33 cellular contexts compared by ENCODE assay signal in genomic region chr10:124019886-124020797, GRCh38.
DNase-seq lines count a peak whose midpoint lies in the region; ATAC-seq and TF ChIP-seq lines count a peak whose summit lies in the region.
"Had no signal": no experiment of that assay in that cellular context is flagged by ENCODE, and none has a peak within 500 bp of the region (broad histone marks: within the 10 kb centered on the region; RNA-seq: fewer than 3 reads in every experiment).

No MANE protein-coding gene starts in this region.

- peaks cover 7% of the 10 kb centered on the region for H3K36me3 Mint-ChIP-seq in endodermal cell (ENCODE audit: low read depth)
- peaks cover 31% of the 10 kb centered on the region for H3K36me3 Mint-ChIP-seq in stimulated activated memory B cell treated with anti-CD40 and anti-IgM and Interleukin-4, amounts not matched to agents 10 μg/mL and 1 μg/mL and 100 μg/mL, for 72 hours
- H3K36me3 Mint-ChIP-seq: CD4-positive, alpha-beta memory T cell had no signal

- H3K9me3 ChIP-seq in HEK293 (ENCODE audit: control insufficient read depth, insufficient read depth, low read depth, low read length) (no peaks in the 10 kb centered on the region), endodermal cell (ENCODE audit: control insufficient read depth, low read length) (no peaks in the 10 kb centered on the region)
- H3K9me3 ChIP-seq: MG63, transverse colon had no signal

- H3K4me3 Mint-ChIP-seq in endodermal cell = peak overlapping the region; percentile 13
- no peak overlapping the region for H3K4me3 Mint-ChIP-seq in stimulated activated memory B cell treated with anti-CD40 and anti-IgM and Interleukin-4, amounts not matched to agents 10 μg/mL and 1 μg/mL and 100 μg/mL, for 72 hours
- H3K4me3 Mint-ChIP-seq: activated CD4-positive, alpha-beta memory T cell treated with anti-CD3 and anti-CD28 coated beads, Interleukin-2, amount 10 ng/mL, durations not matched to agents 7 days and 5 days; activated T-helper 1 cell treated with anti-CD3 and anti-CD28 coated beads, Interleukin-12 subunit alpha, Interleukin-12 subunit beta, Interleukin-2, Interleukin-4 antibody, amounts not matched to agents 30 ng/mL and 10 ng/mL and 1 ng/mL, durations not matched to agents 14 hours and 24 hours and 36 hours; B cell; CD4-positive, alpha-beta memory T cell; central memory CD8-positive, alpha-beta T cell; effector memory CD8-positive, alpha-beta T cell had no signal

- POLR2A ChIA-PET in HEK293 (lab: Yijun Ruan, JAX) = no interaction called here

- H3K27me3 Mint-ChIP-seq in endodermal cell (ENCODE audit: insufficient read depth) = no peaks in the 10 kb centered on the region
- H3K27me3 Mint-ChIP-seq in stimulated activated memory B cell treated with anti-CD40 and anti-IgM and Interleukin-4, amounts not matched to agents 10 μg/mL and 1 μg/mL and 100 μg/mL, for 72 hours = no peaks in the 10 kb centered on the region
- H3K27me3 Mint-ChIP-seq: B cell had no signal

- H3K27me3 ChIP-seq in endodermal cell (ENCODE audit: control insufficient read depth, insufficient read depth, low read length, poor library complexity, severe bottlenecking) = no peaks in the 10 kb centered on the region
- H3K27me3 ChIP-seq: MG63, transverse colon had no signal

- H3K27ac ChIP-seq in HEK293 (ENCODE audit: extremely low read depth, low read depth, low read length) = no peak overlapping the region
- peak overlapping the region; percentile 47 for H3K27ac ChIP-seq in endodermal cell (ENCODE audit: low read depth, low read length)
- H3K27ac ChIP-seq: KMS-11, PC-9, transverse colon had no signal

- WGBS in endodermal cell (ENCODE audit: insufficient coverage in 1 of 2, insufficient read length in 1 of 2), 2 experiments = 60 to 64% methylated on average over 10 to 12 of the region's 13 CpGs

- CTCF ChIA-PET in HEK293 (lab: Yijun Ruan, JAX) = interaction anchor here (0.5 kb wide), 1 partner anchor 166 kb away, joined by 6 read pairs; no protein-coding TSS in a partner anchor

- peak overlapping the region; percentile 68 for H3K27ac Mint-ChIP-seq in endodermal cell
- no peak overlapping the region for H3K27ac Mint-ChIP-seq in stimulated activated memory B cell treated with anti-CD40 and anti-IgM and Interleukin-4, amounts not matched to agents 10 μg/mL and 1 μg/mL and 100 μg/mL, for 72 hours
- H3K27ac Mint-ChIP-seq: activated CD4-positive, alpha-beta memory T cell treated with anti-CD3 and anti-CD28 coated beads, Interleukin-2, amount 10 ng/mL, durations not matched to agents 7 days and 5 days; activated T-helper 1 cell treated with anti-CD3 and anti-CD28 coated beads, Interleukin-12 subunit alpha, Interleukin-12 subunit beta, Interleukin-2, Interleukin-4 antibody, amounts not matched to agents 30 ng/mL and 10 ng/mL and 1 ng/mL, durations not matched to agents 14 hours and 24 hours and 36 hours; B cell; CD4-positive, alpha-beta memory T cell; effector memory CD8-positive, alpha-beta T cell; progenitor cell of endocrine pancreas had no signal

- peaks cover 0 to 22% of the 10 kb centered on the region in 2 experiments; a peak in 1 of 3 replicates for H3K36me3 ChIP-seq in HEK293 (ENCODE audit: control insufficient read depth in 2 of 2, insufficient read depth in 1 of 2, low read length in 2 of 2)
- H3K36me3 ChIP-seq in endodermal cell (ENCODE audit: control insufficient read depth, insufficient read depth, low read length) = no peaks in the 10 kb centered on the region
- H3K36me3 ChIP-seq: MG63, transverse colon had no signal

- H3K9me3 Mint-ChIP-seq in endodermal cell = no peaks in the 10 kb centered on the region
- H3K9me3 Mint-ChIP-seq in stimulated activated memory B cell treated with anti-CD40 and anti-IgM and Interleukin-4, amounts not matched to agents 10 μg/mL and 1 μg/mL and 100 μg/mL, for 72 hours = no peaks in the 10 kb centered on the region
- H3K9me3 Mint-ChIP-seq: activated CD4-positive, alpha-beta memory T cell treated with anti-CD3 and anti-CD28 coated beads, Interleukin-2, amount 10 ng/mL, durations not matched to agents 7 days and 5 days; activated T-helper 1 cell treated with anti-CD3 and anti-CD28 coated beads, Interleukin-12 subunit alpha, Interleukin-12 subunit beta, Interleukin-2, Interleukin-4 antibody, amounts not matched to agents 30 ng/mL and 10 ng/mL and 1 ng/mL, durations not matched to agents 14 hours and 24 hours and 36 hours; CD4-positive, alpha-beta memory T cell; central memory CD8-positive, alpha-beta T cell; effector memory CD8-positive, alpha-beta T cell had no signal

- H3K4me1 ChIP-seq in HEK293 (ENCODE audit: control insufficient read depth, insufficient read depth, low read length) = no peaks in the 10 kb centered on the region
- no peaks in the 10 kb centered on the region for H3K4me1 ChIP-seq in endodermal cell (ENCODE audit: control insufficient read depth, insufficient read depth, low read length)

- no peak overlapping the region for H3K4me3 ChIP-seq in HEK293 (ENCODE audit: low read depth, low read length)
- no peak overlapping the region for H3K4me3 ChIP-seq in endodermal cell (ENCODE audit: low read length)
- H3K4me3 ChIP-seq: GM12878, MG63, PC-9, transverse colon had no signal

- peaks cover 20% of the 10 kb centered on the region for H3K4me1 Mint-ChIP-seq in endodermal cell
- H3K4me1 Mint-ChIP-seq in stimulated activated memory B cell treated with anti-CD40 and anti-IgM and Interleukin-4, amounts not matched to agents 10 μg/mL and 1 μg/mL and 100 μg/mL, for 72 hours = no peaks in the 10 kb centered on the region
- H3K4me1 Mint-ChIP-seq: activated CD4-positive, alpha-beta memory T cell treated with anti-CD3 and anti-CD28 coated beads, Interleukin-2, amount 10 ng/mL, durations not matched to agents 7 days and 5 days; central memory CD8-positive, alpha-beta T cell had no signal

- DNase-seq in ELF-1 (ENCODE audit: low read depth, low spot score) (peak; percentile 80), endodermal cell (peak; percentile 85), left lobe of liver (ENCODE audit: low spot score) (no peak), NCI-H82 treated with DMSO at 0.1 percent for 48 hours (lab: John Stamatoyannopoulos, UW; ENCODE audit: unreplicated experiment) (no peak), SHP77 treated with DMSO at 0.1 percent for 48 hours (lab: John Stamatoyannopoulos, UW) (no peak)
- DNase-seq: activated CD4-positive, alpha-beta memory T cell treated with anti-CD3 and anti-CD28 coated beads, Interleukin-2, amount 10 ng/mL, durations not matched to agents 7 days and 5 days; activated CD4-positive, CD25-positive, alpha-beta regulatory T cell treated with anti-CD3 and anti-CD28 coated beads, Interleukin-2, amount 50 U/mL, for 72 hours; activated CD8-positive, alpha-beta memory T cell treated with anti-CD3 and anti-CD28 coated beads, Interleukin-2, amount 50 U/mL, for 48 hours; activated naive CD4-positive, alpha-beta T cell treated with Interleukin-2 at 50 U/mL for 16 hours; CD4-positive, alpha-beta memory T cell; effector memory CD8-positive, alpha-beta T cell; EL; left colon; mesenchymal stem cell; MG63; NCI-H1930; NK-92 treated with Interleukin-12 subunit alpha and Interleukin-12 subunit beta, amount 100 ng/mL, for 24 hours; PC-9; stimulated activated CD4-positive, alpha-beta T cell treated with anti-CD3 and anti-CD28 coated beads, Interleukin-12 subunit alpha, Interleukin-12 subunit beta, amount 100 ng/mL, for 4 hours; stimulated activated CD4-positive, alpha-beta T cell treated with anti-CD3 and anti-CD28 coated beads, Interleukin-2, amount 100 ng/mL, for 48 hours; T-helper 2 cell; transverse colon had no signal

- no peak for TF ChIP-seq CTCF in HEK293 (tag by site-specific recombination; IDR thresholded peaks at IDR 0.05)
- TF ChIP-seq CTCF in endodermal cell (conservative IDR thresholded peaks at IDR 0.05) = no peak

- ATAC-seq in left lobe of liver (peak; percentile 86), esophagus mucosa (no peak)
- ATAC-seq in stimulated activated memory B cell treated with anti-CD40 and anti-IgM and Interleukin-4, amounts not matched to agents 10 μg/mL and 1 μg/mL and 100 μg/mL, for 72 hours = no peak
- ATAC-seq: effector memory CD8-positive, alpha-beta T cell; GM12878; HCT116; left colon; sciatic nerve had no signal

- no peak overlapping the region for H3K9ac ChIP-seq in endodermal cell (ENCODE audit: extremely low read depth, low read length, poor library complexity, severe bottlenecking)
- H3K9ac ChIP-seq: KMS-11 had no signal

TF ChIP-seq in HEK293, 187 proteins besides CTCF, POLR2A, EP300 and RAD21:
- TF ChIP-seq ZIC2 (tag by site-specific recombination; IDR thresholded peaks at IDR 0.05) = peak; percentile 31; the same call in 1 of the 2 replicates
- no peak for TF ChIP-seq ZNF768 (tag by site-specific recombination; IDR thresholded peaks at IDR 0.05)
- no peak for TF ChIP-seq ZNF513 (tag by site-specific recombination; IDR thresholded peaks at IDR 0.05)
- no peak for TF ChIP-seq ZNF561 (tag by site-specific recombination; IDR thresholded peaks at IDR 0.05; ENCODE audit: borderline replicate concordance)
TF ChIP-seq in HEK293: peak in this region for 1.

Comparison
In these comparisons a context has a peak if more than half of its experiments do, and no peak if none do; other contexts are left out.
1. DNase-seq: peak in ELF-1 (single experiment) and endodermal cell (single experiment); none in left lobe of liver (single experiment), NCI-H82 treated with DMSO at 0.1 percent for 48 hours (single experiment) and SHP77 treated with DMSO at 0.1 percent for 48 hours (single experiment).